Comparison of ENCODE assay signal across 19 cellular contexts in the genomic region with DNA sequence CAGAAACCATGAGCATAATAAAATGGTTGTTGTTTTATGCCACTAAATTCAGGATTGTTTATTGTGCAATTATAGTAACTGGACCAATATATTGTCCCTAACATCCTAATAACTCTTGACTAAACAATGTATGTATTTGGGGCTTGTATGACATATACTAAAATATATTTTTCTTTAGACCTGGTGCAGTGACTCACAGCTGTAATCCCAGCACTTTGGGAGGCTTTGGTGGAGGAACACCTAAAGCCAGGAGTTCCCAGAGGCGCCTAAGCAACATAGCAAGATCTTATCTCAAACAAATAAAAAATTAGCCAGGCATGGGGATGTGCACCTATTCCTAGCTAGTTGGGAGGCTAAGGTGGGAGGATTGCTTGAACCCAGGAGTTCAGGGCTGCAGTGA.
"Had no signal": no experiment of that assay in that cellular context is flagged by ENCODE, and none has a peak within 500 bp of the region (broad histone marks: within the 10 kb centered on the region; RNA-seq: fewer than 3 reads in every experiment).

No MANE protein-coding gene starts in this region.

- DNase-seq: natural killer cell; occipital lobe; ovary; posterior cingulate gyrus; psoas muscle; right cardiac atrium; right lobe of liver; sigmoid colon; small intestine; stimulated activated CD4-positive, alpha-beta T cell treated with anti-CD3 and anti-CD28 coated beads, Interleukin-15, amount 100 ng/mL, for 24 hours; stimulated activated CD4-positive, alpha-beta T cell treated with anti-CD3 and anti-CD28 coated beads, Interleukin-2, amount 100 ng/mL, for 24 hours; stimulated activated CD4-positive, alpha-beta T cell treated with anti-CD3 and anti-CD28 coated beads, Interleukin-2, amount 100 ng/mL, for 48 hours; stimulated activated CD4-positive, alpha-beta T cell treated with anti-CD3 and anti-CD28 coated beads, Interleukin-4, amount 100 ng/mL, for 24 hours; stimulated activated naive B cell treated with anti-CD40 and anti-IgM and Interleukin-4, amounts not matched to agents 10 μg/mL and 1 μg/mL and 100 μg/mL, for 72 hours; stimulated activated naive CD4-positive, alpha-beta T cell treated with Interleukin-2 at 50 U/mL for 16 hours; stomach; thyroid gland; upper lobe of right lung; uterus had no signal

- FAIRE-seq: small intestine had no signal
